Comparison of ENCODE assay signal across 10 cellular contexts in the genomic region with DNA sequence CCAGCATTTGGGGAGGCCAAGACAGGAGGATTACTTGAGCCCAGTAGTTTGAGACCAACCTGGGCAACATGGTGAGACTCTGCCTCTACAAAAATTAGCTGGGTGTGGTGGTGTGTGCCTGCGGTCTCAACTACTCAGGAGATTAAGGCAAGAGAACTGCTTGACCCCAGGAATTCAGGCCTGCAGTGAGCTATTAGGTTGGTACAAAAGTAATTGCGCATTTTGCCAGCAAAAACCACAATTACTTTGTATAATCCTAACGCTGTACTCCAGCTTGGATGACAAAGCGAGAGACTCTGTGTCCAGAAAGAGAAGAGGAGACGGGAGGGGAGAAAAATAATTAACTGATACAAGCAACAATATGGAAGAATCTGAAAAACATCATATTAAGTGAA. TPM values are rescaled to one million over a fixed set of nuclear protein-coding genes. Genes with fewer than 3 reads are reported as not detected.
DNase-seq lines count a peak whose midpoint lies in the region; ATAC-seq and TF ChIP-seq lines count a peak whose summit lies in the region.
"Had no signal": no experiment of that assay in that cellular context is flagged by ENCODE, and none has a peak within 500 bp of the region (broad histone marks: within the 10 kb centered on the region; RNA-seq: fewer than 3 reads in every experiment).

No MANE protein-coding gene starts in this region.

- H3K27ac Mint-ChIP-seq in HFFc6 (peak overlapping the region; percentile 87), brain (peak overlapping the region in 3 of 5 experiments; percentile 45 to 84 (median 48)), nephron (peak overlapping the region in 2 of 3 experiments; percentile 22 to 58)

- H3K27me3 ChIP-seq in AG04450 (ENCODE audit: control insufficient read depth, insufficient read depth, low read length), result no peaks in the 10 kb centered on the region

- POLR2A ChIA-PET in AG04450 (lab: Yijun Ruan, JAX), result no interaction called here

- peak overlapping the region; percentile 66 for H3K4me3 Mint-ChIP-seq in HFFc6
- H3K4me3 Mint-ChIP-seq in brain, result peak overlapping the region in 1 of 5 experiments; percentile 16
- H3K4me3 Mint-ChIP-seq in nephron, result no peak overlapping the region

- H3K27me3 Mint-ChIP-seq in HFFc6 (ENCODE audit: insufficient read depth) (peaks cover 1% of the 10 kb centered on the region), brain (no peaks in the 10 kb centered on the region), nephron (ENCODE audit: low read depth) (no peaks in the 10 kb centered on the region)

- H3K36me3 Mint-ChIP-seq in HFFc6 (ENCODE audit: low read depth), result peaks cover 16% of the 10 kb centered on the region
- peaks cover 47% of the 10 kb centered on the region for H3K36me3 Mint-ChIP-seq in brain
- peaks cover 41% of the 10 kb centered on the region for H3K36me3 Mint-ChIP-seq in nephron (ENCODE audit: low read depth)

- H3K9me3 ChIP-seq in AG04450 (ENCODE audit: control insufficient read depth, insufficient read depth, low read length), result no peaks in the 10 kb centered on the region

- CTCF ChIA-PET in AG04450 (lab: Charles Lee), result interaction anchor here (2.9 to 3.3 kb wide), 2 partner anchors 11 to 24 kb away, joined by 68 to 78 read pairs; no protein-coding TSS in a partner anchor

- no peak overlapping the region for H3K4me3 ChIP-seq in AG04450 (ENCODE audit: low read depth, low read length)

- H3K4me1 Mint-ChIP-seq in HFFc6 (ENCODE audit: low read depth) (peaks cover 72% of the 10 kb centered on the region), brain (peaks cover 87% of the 10 kb centered on the region), nephron (peaks cover 38% of the 10 kb centered on the region)

- peak overlapping the region; percentile 88 for H3K27ac ChIP-seq in AG04450 (ENCODE audit: low read depth, low read length)

- no peak for TF ChIP-seq CTCF in AG04450 (IDR thresholded peaks at IDR 0.05; ENCODE audit: low read depth, low read length)
- TF ChIP-seq CTCF in HFFc6 (IDR thresholded peaks at IDR 0.05), result no peak
- TF ChIP-seq CTCF in brain (conservative IDR thresholded peaks at IDR 0.05), result no peak
- TF ChIP-seq CTCF in nephron (IDR thresholded peaks at IDR 0.05; ENCODE audit: unreplicated experiment in 3 of 3), result no peak

- no peak for ATAC-seq in HG03159 (IDR thresholded peaks at IDR 0.05; ENCODE audit: unreplicated experiment)

- H3K9me3 Mint-ChIP-seq in HFFc6 (no peaks in the 10 kb centered on the region), brain (no peaks in the 10 kb centered on the region), nephron (no peaks in the 10 kb centered on the region)

- DNase-seq in AG04450 (ENCODE audit: low read depth, low spot score), result no peak
- peak; percentile 11 for DNase-seq in HFFc6
- no peak for DNase-seq in NCI-H510A treated with DMSO at 0.1 percent for 48 hours (lab: John Stamatoyannopoulos, UW)
- no peak for DNase-seq in GDM1 (lab: John Stamatoyannopoulos, UW)
- DNase-seq in T-helper 1 cell, result no peak
- DNase-seq: NCI-H1930; stimulated activated CD4-positive, alpha-beta T cell treated with anti-CD3 and anti-CD28 coated beads, Interleukin-12 subunit alpha, Interleukin-12 subunit beta, amount 100 ng/mL, for 4 hours had no signal

RNA-seq across cellular contexts. Expression of gene YWHAE, which starts 32.7 kb away (rescaled TPM):
- polyA plus RNA-seq in AG04450 (2011; rRNA removed) (884 and 1,187 TPM in 2 replicates), brain (ENCODE audit: insufficient read depth, low read depth, low replicate concordance) (1,200 TPM)
- 735 and 802 TPM in 2 replicates for polyA minus RNA-seq in AG04450 (2011; rRNA and poly(A)+ RNA removed)
- 100 to 1,000 TPM; 713 to 967 (median 844) TPM for total RNA-seq in HFFc6 (2021; fragmentation: NEBNext Ultra II Directional; extraction: Animal tissue kit (Norgen Biotek cat#: 25700))
